ENCODE assay signal across 12 cellular contexts in genomic region chr1:43547538-43548072, GRCh38. TPM values are rescaled to one million over a fixed set of nuclear protein-coding genes. Genes with fewer than 3 reads are reported as not detected.
DNase-seq lines count a peak whose midpoint lies in the region; ATAC-seq and TF ChIP-seq lines count a peak whose summit lies in the region.
"Had no signal": no experiment of that assay in that cellular context is flagged by ENCODE, and none has a peak within 500 bp of the region (broad histone marks: within the 10 kb centered on the region; RNA-seq: fewer than 3 reads in every experiment).

No MANE protein-coding gene starts in this region.

- CTCF ChIA-PET in Calu3 (lab: Charles Lee), result interaction anchor here (0.7 kb wide), 1 partner anchor 10 kb away, joined by 3 read pairs; no protein-coding TSS in a partner anchor

- intact Hi-C loops in Calu3 (cut with micrococcal nuclease; ENCODE audit: unreplicated experiment), result no loop called here
- intact Hi-C loops in prostate gland (cut with DNase I), result no loop called here

- no peak overlapping the region for H3K4me3 ChIP-seq in Peyer's patch
- H3K4me3 ChIP-seq in prostate gland, result no peak overlapping the region
- H3K4me3 ChIP-seq: BLaER1 treated with 17β-estradiol and CSF1 and Interleukin-3, amounts not matched to agents 10 nM and 100 nM; SK-N-MC had no signal

- H3K27me3 ChIP-seq in Peyer's patch (no peaks in the 10 kb centered on the region), prostate gland (replicated peaks; ENCODE audit: insufficient read depth) (no peaks in the 10 kb centered on the region)
- H3K27me3 ChIP-seq: BLaER1 treated with 17β-estradiol and CSF1 and Interleukin-3, amounts not matched to agents 10 nM and 100 nM had no signal

- no peaks in the 10 kb centered on the region for H3K27me3 Mint-ChIP-seq in Calu3 (ENCODE audit: unreplicated experiment)

- no peaks in the 10 kb centered on the region for H3K9me3 Mint-ChIP-seq in Calu3 (ENCODE audit: low read depth, unreplicated experiment)
- H3K9me3 Mint-ChIP-seq: activated T-cell treated with anti-CD3 and anti-CD28 coated beads, Interleukin-2, amount 50 U/mL, for 4 hours had no signal

- WGBS in prostate gland, result 84% methylated on average over 11 of the region's 11 CpGs

- no peak overlapping the region for H3K4me3 Mint-ChIP-seq in Calu3 (ENCODE audit: low read depth, unreplicated experiment)
- H3K4me3 Mint-ChIP-seq: activated T-cell treated with anti-CD3 and anti-CD28 coated beads, Interleukin-2, amount 50 U/mL, for 4 hours had no signal

- H3K4me1 ChIP-seq in Peyer's patch (peaks cover 0 to 98% (median 16%) of the 10 kb centered on the region in 4 donors), prostate gland (replicated peaks) (peaks cover 67% of the 10 kb centered on the region)

- TF ChIP-seq CTCF in Calu3 (IDR thresholded peaks at IDR 0.05; ENCODE audit: unreplicated experiment) (no peak), Peyer's patch (IDR thresholded peaks at IDR 0.05) (no peak), prostate gland (IDR thresholded peaks at IDR 0.05) (no peak)

- no peak for TF ChIP-seq POLR2A in Peyer's patch (IDR thresholded peaks at IDR 0.05)
- no peak for TF ChIP-seq POLR2A in prostate gland (IDR thresholded peaks at IDR 0.05)

- BruUV-seq in Calu3 (replicated peaks; lab: Mats Ljungman, UMichigan), result no TSS peak

- H3K36me3 ChIP-seq in Peyer's patch, result no peaks in the 10 kb centered on the region
- no peaks in the 10 kb centered on the region for H3K36me3 ChIP-seq in prostate gland

- no peaks in the 10 kb centered on the region for H3K9me3 ChIP-seq in Peyer's patch
- no peaks in the 10 kb centered on the region for H3K9me3 ChIP-seq in prostate gland
- H3K9me3 ChIP-seq: BLaER1 treated with 17β-estradiol and CSF1 and Interleukin-3, amounts not matched to agents 10 nM and 100 nM had no signal

- peak overlapping the region; percentile 62 for H3K27ac Mint-ChIP-seq in Calu3 (ENCODE audit: unreplicated experiment)

- peaks cover 92% of the 10 kb centered on the region for H3K4me1 Mint-ChIP-seq in Calu3 (ENCODE audit: low read depth, unreplicated experiment)

- DNase-seq in Calu3, result no peak
- no peak for DNase-seq in Peyer's patch
- DNase-seq in hypothalamus (lab: John Stamatoyannopoulos, UW), result peak in 30 of 51 donors; percentile 12 to 69 (median 43)
- DNase-seq in prostate gland (ENCODE audit: low spot score), result no peak
- no peak for DNase-seq in COR-L47 (lab: John Stamatoyannopoulos, UW)
- no peak for DNase-seq in NCI-H345 (lab: John Stamatoyannopoulos, UW)
- no peak for DNase-seq in NCI-H2196 (lab: John Stamatoyannopoulos, UW; ENCODE audit: unreplicated experiment)
- DNase-seq: activated CD4-positive, CD25-positive, alpha-beta regulatory T cell; activated T-cell treated with anti-CD3 and anti-CD28 coated beads, Interleukin-2, amount 50 U/mL, for 4 hours had no signal

- H3K27ac ChIP-seq in Peyer's patch (peak overlapping the region in 3 of 4 donors; percentile 76 to 94 (median 86)), prostate gland (peak overlapping the region; percentile 79 to 97)
- H3K27ac ChIP-seq: BLaER1 treated with 17β-estradiol and CSF1 and Interleukin-3, amounts not matched to agents 10 nM and 100 nM; SK-N-MC had no signal

- peaks cover 48% of the 10 kb centered on the region for H3K36me3 Mint-ChIP-seq in Calu3 (ENCODE audit: insufficient read depth, unreplicated experiment)

- no peak for ATAC-seq in HG03521 (IDR thresholded peaks at IDR 0.05; ENCODE audit: unreplicated experiment)
- ATAC-seq: activated T-cell treated with anti-CD3 and anti-CD28 coated beads, Interleukin-2, amount 50 U/mL, for 4 hours had no signal

RNA-seq across cellular contexts. Expression of gene PTPRF, which starts 16.9 kb away (rescaled TPM):
- 240 and 318 TPM in 2 replicates for total RNA-seq in Calu3 (2022)
- total RNA-seq in Peyer's patch, result 100 to 1,000 TPM; 149 to 613 (median 528) TPM
- total RNA-seq in prostate gland, result 100 to 1,000 TPM; 182 to 292 TPM

Comparison
In these comparisons a context has a peak if more than half of its experiments do, and no peak if none do; other contexts are left out.
1. DNase-seq: peak in hypothalamus (30 of 51); none in Calu3 (single experiment), Peyer's patch (0 of 3), prostate gland (single experiment), COR-L47 (single experiment), NCI-H345 (single experiment) and NCI-H2196 (single experiment).